ENCODE assay signal across 11 cellular contexts in the genomic region with DNA sequence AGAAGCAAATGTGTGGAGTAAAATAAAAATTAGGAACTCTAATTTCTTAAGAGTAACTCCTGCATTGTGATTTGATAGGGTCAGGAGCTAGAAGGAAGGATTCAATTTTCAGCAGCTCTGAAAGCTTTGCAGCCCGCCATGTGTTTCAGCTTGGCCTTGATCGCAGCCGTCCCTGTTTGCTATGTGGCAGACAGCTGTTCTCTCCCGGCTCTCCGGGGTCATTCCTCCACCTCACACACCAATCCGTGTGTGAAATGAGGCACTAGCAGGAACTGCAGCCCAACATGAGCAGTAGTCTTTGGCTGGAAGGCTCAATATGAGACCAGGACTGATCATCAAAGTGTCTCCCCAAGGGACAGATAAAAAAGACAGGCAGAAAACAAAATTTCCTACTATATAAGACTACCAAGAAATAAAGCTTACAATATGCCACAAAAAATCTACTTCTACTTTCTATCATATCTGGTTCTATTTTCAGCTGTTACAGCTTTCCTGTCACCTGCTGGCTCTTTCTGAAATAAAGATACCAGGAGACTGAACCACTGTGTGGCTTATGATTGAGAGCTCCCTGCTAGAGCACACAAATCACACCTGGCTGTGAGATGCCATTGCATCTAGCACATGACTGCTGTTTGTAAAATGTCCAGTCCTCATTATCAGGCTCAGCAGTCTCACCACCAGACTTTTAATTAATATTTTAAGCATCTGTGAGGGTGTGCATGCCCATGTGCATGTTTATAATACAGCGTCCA. TPM values are rescaled to one million over a fixed set of nuclear protein-coding genes. Genes with fewer than 3 reads are reported as not detected.
DNase-seq lines count a peak whose midpoint lies in the region; ATAC-seq, FAIRE-seq and TF ChIP-seq lines count a peak whose summit lies in the region.
"Had no signal": no experiment of that assay in that cellular context is flagged by ENCODE, and none has a peak within 500 bp of the region (broad histone marks: within the 10 kb centered on the region; RNA-seq: fewer than 3 reads in every experiment).

No MANE protein-coding gene starts in this region.

- DNase-seq in LHCN-M2 (ENCODE audit: low read depth) (peak; percentile 73), iPS-NIHi7 (ENCODE audit: extremely low spot score) (peak; percentile 28), HAP-1 (ENCODE audit: low spot score in 2 of 2) (no peak), GM12892 (ENCODE audit: insufficient read length) (no peak), NCI-H2107 (lab: John Stamatoyannopoulos, UW) (no peak), AG08395 (ENCODE audit: low spot score) (no peak)
- DNase-seq: activated CD4-positive, alpha-beta T cell treated with anti-CD3 and anti-CD28 coated beads for 48 hours; NCI-H748 treated with DMSO at 0.1 percent for 48 hours had no signal

- H3K4me3 ChIP-seq in HAP-1 = no peak overlapping the region
- H3K4me3 ChIP-seq: smooth muscle cell had no signal

- FAIRE-seq in GM12892 (lab: Jason Lieb, UNC) = no peak

- in situ Hi-C loops in HAP-1 (cut with MboI; ENCODE audit: low sequenced_read_pairs) = no loop called here

- 0 out of 2 replicates have a peak, but pooled peaks cover 3% of the 10 kb centered on the region for H3K27me3 ChIP-seq in HAP-1 (ENCODE audit: low read depth)

- no peaks in the 10 kb centered on the region for H3K36me3 ChIP-seq in HAP-1 (replicated peaks)

- no peak for TF ChIP-seq POLR2A in GM12892 (IDR thresholded peaks at IDR 0.05; ENCODE audit: low read depth, low read length)

- no peaks in the 10 kb centered on the region for H3K9me3 ChIP-seq in HAP-1

- H3K4me1 ChIP-seq in HAP-1 = no peaks in the 10 kb centered on the region

- ATAC-seq in GM18858 (IDR thresholded peaks at IDR 0.05; ENCODE audit: unreplicated experiment) (peak; percentile 57), GM21723 (IDR thresholded peaks at IDR 0.05; ENCODE audit: unreplicated experiment) (peak; percentile 83)

RNA-seq across cellular contexts. Expression of gene SEC24B, which starts 44.1 kb away (rescaled TPM):
- 19.2 and 25.6 TPM in 2 replicates for total RNA-seq in LHCN-M2 (2014; rRNA removed)
- 11.3 TPM for polyA plus RNA-seq in LHCN-M2 (2012)
- polyA plus RNA-seq in GM12892 (2012; ENCODE audit: missing spikeins) = 13.5 TPM

Comparison
In these comparisons a context has a peak if more than half of its experiments do, and no peak if none do; other contexts are left out.
1. DNase-seq: peak in LHCN-M2 (single experiment) and iPS-NIHi7 (single experiment); none in HAP-1 (0 of 2), GM12892 (single experiment), NCI-H2107 (single experiment) and AG08395 (single experiment).